In the genomic region with DNA sequence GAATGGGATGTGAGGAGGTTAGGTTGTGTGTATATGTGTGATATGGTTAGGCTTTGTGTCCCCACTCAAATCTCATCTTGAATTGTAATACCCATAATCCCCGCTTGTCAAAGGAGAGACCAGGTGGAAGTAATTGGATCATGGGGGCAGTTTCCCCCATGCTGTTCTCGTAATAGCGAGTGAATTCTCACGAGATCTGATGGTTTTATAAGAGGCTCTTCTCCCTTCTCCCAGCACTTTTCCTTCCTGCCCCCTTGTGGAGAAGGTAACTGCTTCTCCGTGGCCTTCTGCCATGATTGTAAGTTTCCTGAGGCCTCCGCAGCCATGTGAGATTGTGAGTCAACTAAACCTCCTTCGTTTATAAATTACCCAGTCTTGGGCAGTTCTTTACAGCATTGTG, we compare ENCODE assay signal across 8 cellular contexts. TPM values are rescaled to one million over a fixed set of nuclear protein-coding genes. Genes with fewer than 3 reads are reported as not detected.
DNase-seq lines count a peak whose midpoint lies in the region; TF ChIP-seq lines count a peak whose summit lies in the region.

No MANE protein-coding gene starts in this region.

- H4K20me1 ChIP-seq in Karpas-422 (ENCODE audit: insufficient read depth, low read depth, low read length), result no peaks in the 10 kb centered on the region

- H3K79me2 ChIP-seq in Karpas-422 (ENCODE audit: low read length), result no peaks in the 10 kb centered on the region

- DNase-seq in Karpas-422, result no peak
- DNase-seq in choroid plexus epithelial cell (ENCODE audit: low read depth), result peak; percentile 9
- no peak for DNase-seq in GOT3 (lab: John Stamatoyannopoulos, UW)
- no peak for DNase-seq in prostate gland (ENCODE audit: low spot score)
- DNase-seq in cerebellum (ENCODE audit: low spot score), result no peak
- DNase-seq in activated CD4-positive, alpha-beta T cell treated with anti-CD3 and anti-CD28 coated beads, Interleukin-2, amount 50 U/mL, for 4 hours, result no peak

- intact Hi-C loops in prostate gland (cut with DNase I), result no loop called here

- H3K4me3 ChIP-seq in Karpas-422 (ENCODE audit: low read length) (peak overlapping the region; percentile 75; the same call in 1 of the 2 replicates), choroid plexus epithelial cell (ENCODE audit: low read depth, low read length) (no peak overlapping the region), neutrophil (ENCODE audit: low read depth in 1 of 2, low read length in 1 of 2) (peak overlapping the region; percentile 69 to 80), prostate gland (peak overlapping the region in 1 of 2 donors; percentile 71)

- no peaks in the 10 kb centered on the region for H3K9me2 ChIP-seq in Karpas-422 (replicated peaks; ENCODE audit: insufficient read depth, low read length)

- H2AFZ ChIP-seq in Karpas-422 (ENCODE audit: low read length), result peak overlapping the region; percentile 99

- H3K9ac ChIP-seq in Karpas-422 (ENCODE audit: low read length), result peak overlapping the region; percentile 78

- no peak for TF ChIP-seq POLR2A in prostate gland (IDR thresholded peaks at IDR 0.05)

- H3K36me3 ChIP-seq in Karpas-422 (ENCODE audit: insufficient read depth, low read length), result no peaks in the 10 kb centered on the region; the same call in 1 of the 2 replicates
- no peaks in the 10 kb centered on the region for H3K36me3 ChIP-seq in neutrophil
- H3K36me3 ChIP-seq in prostate gland, result no peaks in the 10 kb centered on the region

- H3K27ac ChIP-seq in C4-2B, result peak overlapping the region; percentile 25
- no peak overlapping the region for H3K27ac ChIP-seq in Karpas-422 (ENCODE audit: low read length)
- no peak overlapping the region for H3K27ac ChIP-seq in neutrophil
- no peak overlapping the region for H3K27ac ChIP-seq in prostate gland

- peak overlapping the region; percentile 80 for H3K4me2 ChIP-seq in Karpas-422 (ENCODE audit: low read depth, low read length, poor library complexity, severe bottlenecking)

- H3K27me3 ChIP-seq in Karpas-422 (ENCODE audit: low read length) (no peaks in the 10 kb centered on the region), neutrophil (peaks cover 36% of the 10 kb centered on the region), prostate gland (replicated peaks; ENCODE audit: insufficient read depth) (no peaks in the 10 kb centered on the region)

- no peaks in the 10 kb centered on the region for H3K9me3 ChIP-seq in Karpas-422 (ENCODE audit: low read length)
- no peaks in the 10 kb centered on the region for H3K9me3 ChIP-seq in neutrophil
- H3K9me3 ChIP-seq in prostate gland, result no peaks in the 10 kb centered on the region

- 86% methylated on average over 7 of the region's 7 CpGs for WGBS in prostate gland

- no peak for TF ChIP-seq CTCF in C4-2B (conservative IDR thresholded peaks at IDR 0.05)
- peak; percentile 18 for TF ChIP-seq CTCF in choroid plexus epithelial cell (conservative IDR thresholded peaks at IDR 0.05; ENCODE audit: low read depth, low read length)
- no peak for TF ChIP-seq CTCF in neutrophil (IDR thresholded peaks at IDR 0.05)
- TF ChIP-seq CTCF in prostate gland (IDR thresholded peaks at IDR 0.05), result no peak

- H3K4me1 ChIP-seq in Karpas-422 (ENCODE audit: low read length), result peaks cover 13% of the 10 kb centered on the region
- H3K4me1 ChIP-seq in neutrophil (ENCODE audit: control insufficient read depth in 1 of 2, insufficient read depth in 1 of 2, low read depth in 1 of 2, low read length in 1 of 2), result peaks cover 14 to 23% of the 10 kb centered on the region in 2 experiments
- no peaks in the 10 kb centered on the region for H3K4me1 ChIP-seq in prostate gland (replicated peaks)

RNA-seq across cellular contexts. Expression of gene NPVF, which starts 47.3 kb away (rescaled TPM):
- total RNA-seq in Karpas-422 (2014; rRNA removed; shearing (Covaris generic); ENCODE audit: low replicate concordance), result not detected in 2 replicates
- total RNA-seq in prostate gland (not detected), cerebellum (not detected)

RNA-seq across cellular contexts. Expression of gene CYCS, which starts 55.9 kb away (rescaled TPM):
- total RNA-seq in Karpas-422 (2014; rRNA removed; shearing (Covaris generic); ENCODE audit: low replicate concordance), result 43.9 and 102 TPM in 2 replicates
- total RNA-seq in prostate gland, result 10 to 100 TPM; 36.3 to 36.6 TPM
- 78.7 TPM for total RNA-seq in cerebellum
